19 cellular contexts compared by ENCODE assay signal in the genomic region with DNA sequence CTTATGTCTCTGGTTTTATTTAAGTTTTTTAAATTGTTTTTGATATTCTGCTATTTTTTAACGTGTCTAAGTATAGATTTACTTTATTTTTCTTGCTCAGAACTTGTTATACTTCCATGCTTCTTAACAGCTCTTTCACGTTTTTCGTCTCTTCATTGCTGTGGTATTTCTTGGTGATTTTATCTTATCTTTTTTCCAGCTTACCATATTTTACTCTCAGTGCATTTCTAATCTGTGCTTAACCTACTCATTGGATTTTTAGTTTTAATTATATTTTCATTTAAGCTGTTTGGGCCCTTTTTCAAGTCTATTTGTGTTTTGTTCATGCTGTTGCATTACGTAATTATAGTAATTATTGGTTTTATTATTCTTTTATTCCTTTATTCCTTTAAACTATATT. TPM values are rescaled to one million over a fixed set of nuclear protein-coding genes. Genes with fewer than 3 reads are reported as not detected.
DNase-seq lines count a peak whose midpoint lies in the region; ATAC-seq, FAIRE-seq and TF ChIP-seq lines count a peak whose summit lies in the region.
"Had no signal": no experiment of that assay in that cellular context is flagged by ENCODE, and none has a peak within 500 bp of the region (broad histone marks: within the 10 kb centered on the region; RNA-seq: fewer than 3 reads in every experiment).

No MANE protein-coding gene starts in this region.

- H3K36me3 ChIP-seq in K562 (ENCODE audit: control insufficient read depth, insufficient read depth, low read length): no peaks in the 10 kb centered on the region; the same call in 2 of the 3 replicates
- no peaks in the 10 kb centered on the region for H3K36me3 ChIP-seq in small intestine (ENCODE audit: control insufficient read depth in 2 of 2, insufficient read depth in 2 of 2, low read length in 2 of 2)

- FAIRE-seq in A204.1 (lab: Jason Lieb, UNC): peak; percentile 23
- FAIRE-seq in TTC549 (lab: Jason Lieb, UNC): peak; percentile 36
- no peak for FAIRE-seq in K562 (lab: Jason Lieb, UNC)
- peak; percentile 10 for FAIRE-seq in small intestine (lab: Jason Lieb, UNC)
- FAIRE-seq: H54, HTR-8/SVneo had no signal

- no peaks in the 10 kb centered on the region for H3K9me3 ChIP-seq in K562 (replicated peaks; ENCODE audit: control insufficient read depth, insufficient read depth, low read depth, low read length)
- no peaks in the 10 kb centered on the region for H3K9me3 ChIP-seq in small intestine (ENCODE audit: control insufficient read depth, low read depth)
- H3K9me3 ChIP-seq: Caco-2 had no signal

- CTCF ChIA-PET in K562 (lab: Yijun Ruan, JAX; ENCODE audit: low intra/inter-chr PET ratio): no interaction called here
- CTCF ChIA-PET in WTC11 (lab: Charles Lee): no interaction called here

- no peaks in the 10 kb centered on the region for H3K9me1 ChIP-seq in K562 (ENCODE audit: control insufficient read depth, insufficient read depth, low read length)

- H3K4me3 ChIP-seq in K562: no peak overlapping the region
- no peak overlapping the region for H3K4me3 ChIP-seq in small intestine (ENCODE audit: low read depth in 1 of 2, low read length in 2 of 2)
- H3K4me3 ChIP-seq: GM23338 had no signal

- no peak overlapping the region for H3K27ac Mint-ChIP-seq in WTC11
- H3K27ac Mint-ChIP-seq: CD4-positive, alpha-beta T cell; GM23338; IgD-negative memory B cell had no signal

- in situ Hi-C loops in K562 (cut with MboI): no loop called here

- WGBS in K562 (ENCODE audit: insufficient coverage, low coverage, missing lambda C conversion rate): 29% methylated on average over 4 of the region's 4 CpGs
- 75 to 80% (median 76%) methylated on average over 4 of the region's 4 CpGs for WGBS in small intestine, 3 donors

- no peaks in the 10 kb centered on the region for H3K27me3 ChIP-seq in K562 (ENCODE audit: control insufficient read depth in 2 of 2, insufficient read depth in 2 of 2, low read length in 2 of 2)
- no peaks in the 10 kb centered on the region for H3K27me3 ChIP-seq in small intestine (ENCODE audit: control insufficient read depth in 2 of 2, insufficient read depth in 2 of 2, low read length in 2 of 2)

- no peak for TF ChIP-seq RAD21 in K562 (CRISPR knock-in tag; conservative IDR thresholded peaks at IDR 0.05 in 1 of 2, IDR thresholded peaks at IDR 0.05 in 1 of 2)

- 0 out of 2 replicates have a peak, but pooled peaks have one; percentile 9 for TF ChIP-seq EP300 in K562 (IDR thresholded peaks at IDR 0.05; ENCODE audit: low read length)

- no peak for TF ChIP-seq POLR2A in K562 (conservative IDR thresholded peaks at IDR 0.05)

- H3K79me2 ChIP-seq in K562 (ENCODE audit: control insufficient read depth, insufficient read depth, low read length): peaks cover 15% of the 10 kb centered on the region; the same call in 2 of the 3 replicates

- no peak for DNase-seq in K562 (ENCODE audit: extremely low read depth in 1 of 4, low spot score in 3 of 4)
- no peak for DNase-seq in small intestine
- no peak for DNase-seq in WTC11 (ENCODE audit: low spot score)
- DNase-seq in ecto neural progenitor cell (ENCODE audit: low spot score): no peak
- DNase-seq: ACHN; Caco-2; CD4-positive, alpha-beta T cell; DMS153; DMS79; GF-D8; HCEC 1CT had no signal

- intact Hi-C loops in K562 (cut with micrococcal nuclease): no loop called here

- H3K4me3 Mint-ChIP-seq in WTC11: no peak overlapping the region
- H3K4me3 Mint-ChIP-seq: CD4-positive, alpha-beta T cell; GM23338; IgD-negative memory B cell had no signal

- TF ChIP-seq CTCF in K562 (IDR thresholded peaks at IDR 0.05 in 2 of 3, conservative IDR thresholded peaks at IDR 0.05 in 1 of 3; ENCODE audit: insufficient read depth in 2 of 3, low read depth in 1 of 3, low read length in 3 of 3) (no peak), WTC11 (IDR thresholded peaks at IDR 0.05) (no peak)

- H3K9ac ChIP-seq in K562 (ENCODE audit: insufficient read depth in 1 of 2, low read depth in 2 of 2, low read length in 2 of 2): 0 out of 4 replicates have a peak overlapping the region, but pooled peaks of 1 of the 2 experiments have one; percentile 0

- peaks cover 3% of the 10 kb centered on the region; the same call in 1 of the 2 replicates for H3K9me3 Mint-ChIP-seq in WTC11
- H3K9me3 Mint-ChIP-seq: CD4-positive, alpha-beta T cell had no signal

- BruUV-seq in K562 (replicated peaks; lab: Mats Ljungman, UMichigan): no TSS peak

- no peaks in the 10 kb centered on the region for H3K27me3 Mint-ChIP-seq in WTC11 (ENCODE audit: low read depth)
- H3K27me3 Mint-ChIP-seq: CD4-positive, alpha-beta T cell; IgD-negative memory B cell had no signal

- H2AFZ ChIP-seq in K562 (ENCODE audit: low read depth, low read length): peak overlapping the region; percentile 25; the same call in 1 of the 2 replicates
- H2AFZ ChIP-seq: GM23338 had no signal

- POLR2A ChIA-PET in K562 (lab: Yijun Ruan, JAX): interaction anchor here (0.6 kb wide), 1 partner anchor 45 kb away, joined by 3 read pairs; no protein-coding TSS in a partner anchor
- POLR2A ChIA-PET in WTC11 (lab: Charles Lee): no interaction called here

- no peak overlapping the region for H3K4me2 ChIP-seq in K562 (ENCODE audit: insufficient read depth, low read length)
- H3K4me2 ChIP-seq: GM23338 had no signal

- H3K4me1 ChIP-seq in K562 (replicated peaks in 1 of 2; ENCODE audit: control insufficient read depth in 2 of 2, insufficient read depth in 2 of 2, low read length in 2 of 2) (peaks cover 0 to 23% of the 10 kb centered on the region in 2 experiments; a peak in 3 of 5 replicates), small intestine (ENCODE audit: control insufficient read depth in 2 of 2, insufficient read depth in 1 of 2, low read depth in 1 of 2, low read length in 1 of 2) (peaks cover 0 to 5% of the 10 kb centered on the region in 2 donors)

- no peaks in the 10 kb centered on the region for H4K20me1 ChIP-seq in K562 (replicated peaks; ENCODE audit: control insufficient read depth, insufficient read depth, low read length)

- H3K27ac ChIP-seq in K562 (ENCODE audit: extremely low read depth, low read depth, low read length): no peak overlapping the region
- no peak overlapping the region for H3K27ac ChIP-seq in small intestine (ENCODE audit: low read depth in 1 of 2, low read length in 1 of 2)
- H3K27ac ChIP-seq: C4-2B had no signal

- peaks cover 5% of the 10 kb centered on the region for H3K4me1 Mint-ChIP-seq in WTC11
- H3K4me1 Mint-ChIP-seq: IgD-negative memory B cell had no signal

- H3K36me3 Mint-ChIP-seq in WTC11: no peaks in the 10 kb centered on the region

- no peak for ATAC-seq in K562
- no peak for ATAC-seq in WTC11
- ATAC-seq: GM23338 had no signal

TF ChIP-seq in K562, 482 proteins besides CTCF, POLR2A, EP300 and RAD21 (continues in another document):
- TF ChIP-seq MYC (IDR thresholded peaks at IDR 0.05; ENCODE audit: low read depth, low read length) (no peak), MYC (CRISPR knock-in tag; IDR thresholded peaks at IDR 0.05; ENCODE audit: borderline replicate concordance, low read depth) (no peak), TAL1 (IDR thresholded peaks at IDR 0.05) (peak; percentile 54; the same call in 1 of the 2 replicates)
- TF ChIP-seq, protein P1, sequence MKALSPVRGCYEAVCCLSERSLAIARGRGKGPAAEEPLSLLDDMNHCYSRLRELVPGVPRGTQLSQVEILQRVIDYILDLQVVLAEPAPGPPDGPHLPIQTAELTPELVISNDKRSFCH (CRISPR knock-in tag; IDR thresholded peaks at IDR 0.05): no peak
- TF ChIP-seq, protein P1 (tag; IDR thresholded peaks at IDR 0.05): no peak

TF ChIP-seq in WTC11, 78 proteins besides CTCF, POLR2A, EP300 and RAD21 (continues in another document):
- TF ChIP-seq TEAD1 (CRISPR knock-in tag; IDR thresholded peaks at IDR 0.05) (no peak), OVOL2 (CRISPR knock-in tag; IDR thresholded peaks at IDR 0.05; ENCODE audit: borderline replicate concordance) (no peak), GABPB1 (CRISPR knock-in tag; IDR thresholded peaks at IDR 0.05) (no peak)
- TF ChIP-seq, protein P2, sequence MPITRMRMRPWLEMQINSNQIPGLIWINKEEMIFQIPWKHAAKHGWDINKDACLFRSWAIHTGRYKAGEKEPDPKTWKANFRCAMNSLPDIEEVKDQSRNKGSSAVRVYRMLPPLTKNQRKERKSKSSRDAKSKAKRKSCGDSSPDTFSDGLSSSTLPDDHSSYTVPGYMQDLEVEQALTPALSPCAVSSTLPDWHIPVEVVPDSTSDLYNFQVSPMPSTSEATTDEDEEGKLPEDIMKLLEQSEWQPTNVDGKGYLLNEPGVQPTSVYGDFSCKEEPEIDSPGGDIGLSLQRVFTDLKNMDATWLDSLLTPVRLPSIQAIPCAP (CRISPR knock-in tag; IDR thresholded peaks at IDR 0.05): no peak
- TF ChIP-seq, protein P3, sequence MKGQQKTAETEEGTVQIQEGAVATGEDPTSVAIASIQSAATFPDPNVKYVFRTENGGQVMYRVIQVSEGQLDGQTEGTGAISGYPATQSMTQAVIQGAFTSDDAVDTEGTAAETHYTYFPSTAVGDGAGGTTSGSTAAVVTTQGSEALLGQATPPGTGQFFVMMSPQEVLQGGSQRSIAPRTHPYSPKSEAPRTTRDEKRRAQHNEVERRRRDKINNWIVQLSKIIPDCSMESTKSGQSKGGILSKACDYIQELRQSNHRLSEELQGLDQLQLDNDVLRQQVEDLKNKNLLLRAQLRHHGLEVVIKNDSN (CRISPR knock-in tag; IDR thresholded peaks at IDR 0.05): no peak

RNA-seq across cellular contexts. Expression of a gene that starts 11.1 kb away (rescaled TPM):
- 5.6 and 14.6 TPM in 2 replicates for total RNA-seq in K562 (2011; cell fraction: chromatin; rRNA removed; ENCODE audit: low replicate concordance)
- total RNA-seq in K562 (2011; cell fraction: nucleolus; rRNA removed): 4.3 and 5.0 TPM in 2 replicates
- total RNA-seq in K562 (2011; cell fraction: nucleoplasm; rRNA removed): 7.3 and 10.2 TPM in 2 replicates
- total RNA-seq in K562 (2014; rRNA removed) (1.6 and 2.5 TPM in 2 replicates), K562 (2014; rRNA removed; fragmentation: Illumina TruSeq; extraction: Trizol) (2.7 and 2.8 TPM in 2 replicates), K562 (2015; rRNA removed; fragmentation: Illumina TruSeq; extraction: Trizol) (3.3 and 3.8 TPM in 2 replicates), K562 (2021) (1.4 and 1.6 TPM in 2 replicates), WTC11 (2021) (0.07 to 0.16 TPM (median 0.11 TPM) in 3 replicates)
- polyA plus RNA-seq in K562 (2011; rRNA removed) (1.3 and 2.3 TPM in 2 replicates), K562 (2014; fragmentation: Illumina TruSeq; extraction: Trizol) (0.91 and 1.6 TPM in 2 replicates), K562 (2014; fragmentation: Nextera tagmentation; extraction: Ambion mirVana) (under 1 TPM; 0.45 to 0.57 TPM), K562 (2014; rRNA removed) (0.97 and 1.9 TPM in 2 replicates), small intestine (1 to 10 TPM; 1.4 to 4.7 (median 3.5) TPM)
- polyA plus RNA-seq in K562 (2011; cell fraction: cytosol; rRNA removed): 0.63 and 1.1 TPM in 2 replicates
- polyA plus RNA-seq in K562 (2011; cell fraction: nucleus; rRNA removed): 4.7 and 6.1 TPM in 2 replicates
- 0.79 and 1.2 TPM in 2 replicates for polyA plus RNA-seq in K562 (2012)
- polyA minus RNA-seq in K562 (2011; rRNA and poly(A)+ RNA removed): 5.3 and 7.7 TPM in 2 replicates
- 1.0 and 1.5 TPM in 2 replicates for polyA minus RNA-seq in K562 (2011; cell fraction: cytosol; rRNA and poly(A)+ RNA removed)
- 8.3 and 8.5 TPM in 2 replicates for polyA minus RNA-seq in K562 (2011; cell fraction: nucleus; rRNA and poly(A)+ RNA removed)
- total RNA-seq: CD4-positive, alpha-beta T cell had no signal
- polyA plus RNA-seq: BJ, IgD-negative memory B cell had no signal
